ENCODE assay signal across 11 cellular contexts in the genomic region with DNA sequence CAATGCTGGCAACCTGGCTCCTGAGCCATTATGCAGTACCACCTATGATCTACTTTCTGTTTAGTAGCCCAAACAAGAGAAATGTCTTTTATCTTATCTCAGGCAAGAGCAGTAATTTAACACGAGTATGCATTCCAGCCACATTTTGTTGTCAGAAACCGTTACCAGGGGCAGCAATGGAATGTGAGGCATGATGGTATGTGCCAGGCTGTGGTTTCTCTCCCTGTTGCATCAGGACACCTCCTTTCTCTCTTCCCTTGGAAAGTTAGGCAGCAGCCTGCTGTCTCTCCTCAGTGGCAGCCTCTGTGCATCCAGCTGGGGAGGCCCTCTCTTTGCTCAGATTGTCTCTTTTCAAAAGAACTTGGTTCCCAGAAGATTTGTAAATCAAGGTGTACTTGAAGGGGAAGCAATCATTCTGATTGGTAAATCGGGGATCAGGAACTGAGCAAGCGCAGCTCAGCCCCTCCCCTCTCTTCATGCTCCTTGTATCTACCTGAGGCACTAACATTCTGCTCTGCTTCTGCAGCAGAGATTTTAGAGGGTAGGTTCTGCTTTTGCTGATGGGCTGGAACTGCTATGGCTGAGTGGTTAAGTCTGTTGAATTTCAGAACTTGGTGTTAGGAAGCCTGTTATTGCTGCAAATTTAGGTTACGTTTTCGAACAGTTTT.
DNase-seq lines count a peak whose midpoint lies in the region; ATAC-seq and TF ChIP-seq lines count a peak whose summit lies in the region.
"Had no signal": no experiment of that assay in that cellular context is flagged by ENCODE, and none has a peak within 500 bp of the region (broad histone marks: within the 10 kb centered on the region; RNA-seq: fewer than 3 reads in every experiment).

No MANE protein-coding gene starts in this region.

- peak; percentile 59 for DNase-seq in HK-2 (ENCODE audit: unreplicated experiment)
- peak; percentile 93 for DNase-seq in astrocyte of the hippocampus (ENCODE audit: low read depth, low spot score)
- DNase-seq in hepatic stellate cell (ENCODE audit: low spot score) = peak; percentile 56
- DNase-seq in smooth muscle cell (lab: John Stamatoyannopoulos, UW; ENCODE audit: unreplicated experiment) = no peak
- no peak for DNase-seq in RPMI8226
- no peak for DNase-seq in NAMALWA (ENCODE audit: low spot score)
- DNase-seq in central memory CD4-positive, alpha-beta T cell = no peak
- DNase-seq: activated CD4-positive, CD25-positive, alpha-beta regulatory T cell treated with anti-CD3 and anti-CD28 coated beads, Interleukin-2, amount 50 U/mL, for 72 hours; NCI-H510A treated with DMSO at 0.1 percent for 48 hours had no signal

- H3F3A ChIP-seq in smooth muscle cell (ENCODE audit: low read depth) = no peaks in the 10 kb centered on the region

- peak overlapping the region; percentile 25 for H3K4me2 ChIP-seq in smooth muscle cell

- H3K4me1 ChIP-seq in smooth muscle cell (ENCODE audit: low read depth) = peaks cover 14% of the 10 kb centered on the region

- no peaks in the 10 kb centered on the region for H3K36me3 ChIP-seq in smooth muscle cell (ENCODE audit: low read depth)

- no peaks in the 10 kb centered on the region for H3K79me2 ChIP-seq in smooth muscle cell (ENCODE audit: low read depth)

- no peaks in the 10 kb centered on the region for H3K27me3 ChIP-seq in smooth muscle cell (ENCODE audit: low read depth)

- peak overlapping the region; percentile 46 for H3K27ac ChIP-seq in smooth muscle cell (ENCODE audit: low read depth)

- no peak overlapping the region for H3K4me3 ChIP-seq in smooth muscle cell
- H3K4me3 ChIP-seq: GM12878 had no signal

- no peak overlapping the region for H3K9ac ChIP-seq in smooth muscle cell (ENCODE audit: low read depth)

- ATAC-seq in GM21619 (IDR thresholded peaks at IDR 0.05; ENCODE audit: unreplicated experiment) = no peak
- ATAC-seq: GM12878 had no signal

- H2AFZ ChIP-seq in smooth muscle cell (ENCODE audit: low read depth) = no peak overlapping the region

- WGBS in smooth muscle cell (ENCODE audit: low lambda C conversion rate) = 52% methylated on average over 6 of the region's 6 CpGs

- no peaks in the 10 kb centered on the region for H4K20me1 ChIP-seq in smooth muscle cell (ENCODE audit: low read depth)

- no peak for TF ChIP-seq CTCF in smooth muscle cell (IDR thresholded peaks at IDR 0.05; ENCODE audit: borderline replicate concordance, insufficient read depth, poor library complexity, severe bottlenecking)

- H3K9me3 ChIP-seq in smooth muscle cell (replicated peaks; ENCODE audit: low read depth) = peaks cover 19% of the 10 kb centered on the region

Comparison
In these comparisons a context has a peak if more than half of its experiments do, and no peak if none do; other contexts are left out.
1. DNase-seq: peak in HK-2 (single experiment), astrocyte of the hippocampus (single experiment) and hepatic stellate cell (single experiment); none in smooth muscle cell (single experiment), RPMI8226 (single experiment), NAMALWA (single experiment) and central memory CD4-positive, alpha-beta T cell (single experiment).